ENCODE assay signal across 1 cellular context in genomic region chr1:50968884-50969610, GRCh38.
TF ChIP-seq lines count a peak whose summit lies in the region.

No MANE protein-coding gene starts in this region.

TF ChIP-seq in HepG2, 621 proteins besides CTCF, POLR2A, EP300 and RAD21 (continued from another document and continues in another):
- TF ChIP-seq ATF3 (CRISPR knock-in tag; IDR thresholded peaks at IDR 0.05): no peak
- no peak for TF ChIP-seq ZFP62 (CRISPR knock-in tag; IDR thresholded peaks at IDR 0.05)
- no peak for TF ChIP-seq SKIL (CRISPR knock-in tag; IDR thresholded peaks at IDR 0.05; ENCODE audit: borderline replicate concordance)
- TF ChIP-seq ZNF180 (CRISPR knock-in tag; IDR thresholded peaks at IDR 0.05; ENCODE audit: borderline replicate concordance, low read depth): no peak
- TF ChIP-seq TAF15 (IDR thresholded peaks at IDR 0.05; ENCODE audit: low read depth, low read length, poor library complexity, severe bottlenecking): no peak
- peak; percentile 12; the same call in 1 of the 2 replicates for TF ChIP-seq SP4 (CRISPR knock-in tag; IDR thresholded peaks at IDR 0.05)
- TF ChIP-seq ZNF362 (CRISPR knock-in tag; IDR thresholded peaks at IDR 0.05; ENCODE audit: borderline replicate concordance): peak; percentile 45; the same call in 1 of the 2 replicates
- TF ChIP-seq HDAC1 (CRISPR knock-in tag; IDR thresholded peaks at IDR 0.05): no peak
- no peak for TF ChIP-seq TFE3 (CRISPR knock-in tag; IDR thresholded peaks at IDR 0.05)
- no peak for TF ChIP-seq PBX3 (CRISPR knock-in tag; IDR thresholded peaks at IDR 0.05; ENCODE audit: borderline replicate concordance)
- no peak for TF ChIP-seq DNMT1 (CRISPR knock-in tag; IDR thresholded peaks at IDR 0.05)
- no peak for TF ChIP-seq THAP9 (CRISPR knock-in tag; IDR thresholded peaks at IDR 0.05; ENCODE audit: borderline replicate concordance)
- TF ChIP-seq NCOR1 (IDR thresholded peaks at IDR 0.05; ENCODE audit: borderline replicate concordance, low read length): no peak
- no peak for TF ChIP-seq TOPORS (CRISPR knock-in tag; IDR thresholded peaks at IDR 0.05)
- no peak for TF ChIP-seq FLYWCH1 (CRISPR knock-in tag; IDR thresholded peaks at IDR 0.05)
- TF ChIP-seq RBFOX2 (IDR thresholded peaks at IDR 0.05; ENCODE audit: low read depth, low read length): peak; percentile 58; the same call in 1 of the 2 replicates
- no peak for TF ChIP-seq ZNF414 (CRISPR knock-in tag; IDR thresholded peaks at IDR 0.05)
- no peak for TF ChIP-seq ELF4 (CRISPR knock-in tag; IDR thresholded peaks at IDR 0.05; ENCODE audit: borderline replicate concordance)
- no peak for TF ChIP-seq SP140L (CRISPR knock-in tag; IDR thresholded peaks at IDR 0.05; ENCODE audit: borderline replicate concordance)
- TF ChIP-seq RXRA (CRISPR knock-in tag; IDR thresholded peaks at IDR 0.05): 0 out of 2 replicates have a peak, but pooled peaks have one; percentile 36
- TF ChIP-seq TSC22D2 (CRISPR knock-in tag; IDR thresholded peaks at IDR 0.05; ENCODE audit: borderline replicate concordance): no peak
- TF ChIP-seq KDM3A (CRISPR knock-in tag; IDR thresholded peaks at IDR 0.05; ENCODE audit: low read depth): 0 out of 2 replicates have a peak, but pooled peaks have one; percentile 0
- no peak for TF ChIP-seq MBNL3 (CRISPR knock-in tag; conservative IDR thresholded peaks at IDR 0.05)
- TF ChIP-seq ZNF484 (CRISPR knock-in tag; IDR thresholded peaks at IDR 0.05; ENCODE audit: borderline replicate concordance, low read depth): no peak
- TF ChIP-seq HNF1B (CRISPR knock-in tag; IDR thresholded peaks at IDR 0.05): no peak; the same call in 1 of the 2 replicates
- no peak for TF ChIP-seq NFE2L2 (IDR thresholded peaks at IDR 0.05; ENCODE audit: low read length)
- no peak for TF ChIP-seq ZNF572 (CRISPR knock-in tag; IDR thresholded peaks at IDR 0.05)
- no peak for TF ChIP-seq ZNF577 (CRISPR knock-in tag; IDR thresholded peaks at IDR 0.05; ENCODE audit: borderline replicate concordance, low read depth)
- no peak for TF ChIP-seq JUND (CRISPR knock-in tag; IDR thresholded peaks at IDR 0.05)
- TF ChIP-seq ZNF574 (CRISPR knock-in tag; IDR thresholded peaks at IDR 0.05): no peak
- no peak for TF ChIP-seq ZNF670 (CRISPR knock-in tag; IDR thresholded peaks at IDR 0.05; ENCODE audit: borderline replicate concordance)
- no peak for TF ChIP-seq ZHX2 (IDR thresholded peaks at IDR 0.05; ENCODE audit: low read depth)
- TF ChIP-seq ZHX2 (CRISPR knock-in tag; IDR thresholded peaks at IDR 0.05; ENCODE audit: borderline replicate concordance): no peak
- TF ChIP-seq ZNF644 (CRISPR knock-in tag; IDR thresholded peaks at IDR 0.05; ENCODE audit: low read depth): no peak
- 0 out of 2 replicates have a peak, but pooled peaks have one; percentile 1 for TF ChIP-seq ZNF441 (CRISPR knock-in tag; IDR thresholded peaks at IDR 0.05; ENCODE audit: borderline replicate concordance)
- no peak for TF ChIP-seq GABPA (IDR thresholded peaks at IDR 0.05; ENCODE audit: low read depth, low read length)
- no peak for TF ChIP-seq GABPA (CRISPR knock-in tag; IDR thresholded peaks at IDR 0.05; ENCODE audit: low read depth)
- no peak for TF ChIP-seq ATM (IDR thresholded peaks at IDR 0.05; ENCODE audit: borderline replicate concordance)
- no peak; the same call in 1 of the 2 replicates for TF ChIP-seq SPEN (CRISPR knock-in tag; IDR thresholded peaks at IDR 0.05; ENCODE audit: low read depth)
- no peak for TF ChIP-seq ZBTB7A (CRISPR knock-in tag; IDR thresholded peaks at IDR 0.05)
- TF ChIP-seq ZNF569 (CRISPR knock-in tag; IDR thresholded peaks at IDR 0.05; ENCODE audit: borderline replicate concordance): no peak
- no peak for TF ChIP-seq ZNF850 (CRISPR knock-in tag; conservative IDR thresholded peaks at IDR 0.05)
- TF ChIP-seq ZNF780A (CRISPR knock-in tag; IDR thresholded peaks at IDR 0.05): no peak
